ENCODE assay signal across 17 cellular contexts in genomic region chr1:151405167-151405951, GRCh38. TPM values are rescaled to one million over a fixed set of nuclear protein-coding genes. Genes with fewer than 3 reads are reported as not detected.
DNase-seq lines count a peak whose midpoint lies in the region; ATAC-seq lines count a peak whose summit lies in the region.
"Had no signal": no experiment of that assay in that cellular context is flagged by ENCODE, and none has a peak within 500 bp of the region (broad histone marks: within the 10 kb centered on the region; RNA-seq: fewer than 3 reads in every experiment).

No MANE protein-coding gene starts in this region.

- no peaks in the 10 kb centered on the region for H3K27me3 Mint-ChIP-seq in stimulated activated naive CD8-positive, alpha-beta T cell treated with anti-CD3 and anti-CD28 coated beads, Interleukin-15, amount 100 ng/mL, for 72 hours
- H3K27me3 Mint-ChIP-seq in activated T-helper 17 cell treated with anti-CD3 and anti-CD28 coated beads, Interleukin-2, amount 50 U/mL, for 72 hours, result no peaks in the 10 kb centered on the region
- H3K27me3 Mint-ChIP-seq: activated CD4-positive, alpha-beta T cell treated with anti-CD3 and anti-CD28 coated beads, Interleukin-2, amount 10 ng/mL, durations not matched to agents 7 days and 5 days had no signal

- peak overlapping the region; percentile 3 for H3K27ac ChIP-seq in right cardiac atrium (ENCODE audit: low read length)
- H3K27ac ChIP-seq: epithelial cell of prostate, foreskin keratinocyte, testis had no signal

- peak; percentile 7 for ATAC-seq in stimulated activated naive CD8-positive, alpha-beta T cell treated with anti-CD3 and anti-CD28 coated beads, Interleukin-15, amount 100 ng/mL, for 72 hours
- ATAC-seq in stimulated activated naive CD8-positive, alpha-beta T cell treated with anti-CD3 and anti-CD28 coated beads, Interleukin-15, Interleukin-2, amounts not matched to agents 100 U/mL and 50 U/mL, for 24 hours, result no peak
- peak; percentile 14 for ATAC-seq in activated T-helper 17 cell treated with anti-CD3 and anti-CD28 coated beads, Interleukin-2, amount 50 U/mL, for 72 hours (replicated peaks)
- ATAC-seq in right cardiac atrium (peak; percentile 50 to 71), GM21390 (IDR thresholded peaks at IDR 0.05; ENCODE audit: unreplicated experiment) (no peak)
- ATAC-seq: foreskin keratinocyte had no signal

- 76% methylated on average over 14 of the region's 14 CpGs for whole genome bisulfite sequencing in right cardiac atrium

- DNase-seq in stimulated activated naive CD8-positive, alpha-beta T cell treated with anti-CD3 and anti-CD28 coated beads, Interleukin-15, amount 100 ng/mL, for 72 hours, result no peak
- no peak for DNase-seq in stimulated activated naive CD8-positive, alpha-beta T cell treated with anti-CD3 and anti-CD28 coated beads, Interleukin-15, Interleukin-2, amounts not matched to agents 100 U/mL and 50 U/mL, for 24 hours
- DNase-seq in right cardiac atrium (peak in 1 of 3 donors; percentile 52), globus pallidus (ENCODE audit: low spot score) (no peak), NCI-H2107 (lab: John Stamatoyannopoulos, UW) (no peak)
- DNase-seq: activated CD4-positive, alpha-beta T cell treated with anti-CD3 and anti-CD28 coated beads, Interleukin-2, amount 10 ng/mL, durations not matched to agents 7 days and 5 days; activated naive CD4-positive, alpha-beta T cell treated with anti-CD3 and anti-CD28 coated beads for 36 hours; activated T-cell treated with anti-CD3 and anti-CD28 coated beads, Interleukin-2, amount 50 U/mL, for 1 hour; COR-L47; foreskin keratinocyte; NCI-H1417; NCI-H524; SHP77; testis had no signal

- no peak overlapping the region for H3K4me3 Mint-ChIP-seq in stimulated activated naive CD8-positive, alpha-beta T cell treated with anti-CD3 and anti-CD28 coated beads, Interleukin-15, amount 100 ng/mL, for 72 hours
- no peak overlapping the region for H3K4me3 Mint-ChIP-seq in activated T-helper 17 cell treated with anti-CD3 and anti-CD28 coated beads, Interleukin-2, amount 50 U/mL, for 72 hours
- H3K4me3 Mint-ChIP-seq: activated CD4-positive, alpha-beta T cell treated with anti-CD3 and anti-CD28 coated beads, Interleukin-2, amount 10 ng/mL, durations not matched to agents 7 days and 5 days; activated naive CD4-positive, alpha-beta T cell treated with anti-CD3 and anti-CD28 coated beads for 36 hours had no signal

- peaks cover 100% of the 10 kb centered on the region for H3K36me3 Mint-ChIP-seq in activated T-helper 17 cell treated with anti-CD3 and anti-CD28 coated beads, Interleukin-2, amount 50 U/mL, for 72 hours (ENCODE audit: low read depth)

- H3K9me3 Mint-ChIP-seq in stimulated activated naive CD8-positive, alpha-beta T cell treated with anti-CD3 and anti-CD28 coated beads, Interleukin-15, amount 100 ng/mL, for 72 hours, result no peaks in the 10 kb centered on the region
- H3K9me3 Mint-ChIP-seq in activated T-helper 17 cell treated with anti-CD3 and anti-CD28 coated beads, Interleukin-2, amount 50 U/mL, for 72 hours, result no peaks in the 10 kb centered on the region
- H3K9me3 Mint-ChIP-seq: activated CD4-positive, alpha-beta T cell treated with anti-CD3 and anti-CD28 coated beads, Interleukin-2, amount 10 ng/mL, durations not matched to agents 7 days and 5 days; activated naive CD4-positive, alpha-beta T cell treated with anti-CD3 and anti-CD28 coated beads for 36 hours had no signal

- H3K27me3 ChIP-seq in right cardiac atrium (ENCODE audit: control insufficient read depth, insufficient read depth), result no peaks in the 10 kb centered on the region
- H3K27me3 ChIP-seq: foreskin keratinocyte, testis had no signal

- H3K4me3 ChIP-seq in right cardiac atrium (ENCODE audit: low read length), result no peak overlapping the region
- H3K4me3 ChIP-seq: testis had no signal

- H3K9me3 ChIP-seq in right cardiac atrium (ENCODE audit: control insufficient read depth, low read length), result no peaks in the 10 kb centered on the region
- H3K9me3 ChIP-seq: testis had no signal

- H3K4me1 Mint-ChIP-seq in stimulated activated naive CD8-positive, alpha-beta T cell treated with anti-CD3 and anti-CD28 coated beads, Interleukin-15, amount 100 ng/mL, for 72 hours, result peaks cover 31% of the 10 kb centered on the region
- peaks cover 27% of the 10 kb centered on the region for H3K4me1 Mint-ChIP-seq in activated T-helper 17 cell treated with anti-CD3 and anti-CD28 coated beads, Interleukin-2, amount 50 U/mL, for 72 hours

- H3K4me1 ChIP-seq in right cardiac atrium (ENCODE audit: control insufficient read depth, insufficient read depth, low read length), result no peaks in the 10 kb centered on the region

- peak overlapping the region in 1 of 2 donors; percentile 5 for H3K27ac Mint-ChIP-seq in stimulated activated naive CD8-positive, alpha-beta T cell treated with anti-CD3 and anti-CD28 coated beads, Interleukin-15, amount 100 ng/mL, for 72 hours
- H3K27ac Mint-ChIP-seq in activated T-helper 17 cell treated with anti-CD3 and anti-CD28 coated beads, Interleukin-2, amount 50 U/mL, for 72 hours, result peak overlapping the region; percentile 66
- H3K27ac Mint-ChIP-seq: activated CD4-positive, alpha-beta T cell treated with anti-CD3 and anti-CD28 coated beads, Interleukin-2, amount 10 ng/mL, durations not matched to agents 7 days and 5 days; activated naive CD4-positive, alpha-beta T cell treated with anti-CD3 and anti-CD28 coated beads for 36 hours had no signal

- intact Hi-C loops in right cardiac atrium (cut with DNase I), result loop anchor here in 2 of 4 donors (10.0 kb wide), 2 partner anchors 61 to 101 kb away; partner anchors contain the start of gene RFX5 (in 1 of the 2)

RNA-seq across cellular contexts. Expression of gene PSMB4, which starts 6.0 kb away (rescaled TPM):
- 100 to 1,000 TPM; 329 to 417 TPM for total RNA-seq in activated T-helper 17 cell treated with anti-CD3 and anti-CD28 coated beads, Interleukin-2, amount 50 U/mL, for 72 hours
- total RNA-seq in right cardiac atrium, result 100 to 1,000 TPM; 171 to 204 (median 188) TPM
- 344 TPM for polyA plus RNA-seq in right cardiac atrium

RNA-seq across cellular contexts. Expression of gene SELENBP1, which starts 32.9 kb away (rescaled TPM):
- not detected for total RNA-seq in activated T-helper 17 cell treated with anti-CD3 and anti-CD28 coated beads, Interleukin-2, amount 50 U/mL, for 72 hours
- total RNA-seq in right cardiac atrium, result 10 to 100 TPM; 31.1 to 65.9 (median 58.5) TPM
- 48.5 TPM for polyA plus RNA-seq in right cardiac atrium
- total RNA-seq: activated CD4-positive, alpha-beta T cell treated with anti-CD3 and anti-CD28 coated beads, Interleukin-2, amount 10 ng/mL, durations not matched to agents 7 days and 5 days; activated naive CD4-positive, alpha-beta T cell treated with anti-CD3 and anti-CD28 coated beads for 36 hours had no signal

RNA-seq across cellular contexts. Expression of gene POGZ, which starts 53.9 kb away (rescaled TPM):
- total RNA-seq in activated T-helper 17 cell treated with anti-CD3 and anti-CD28 coated beads, Interleukin-2, amount 50 U/mL, for 72 hours, result 10 to 100 TPM; 87.5 to 93.4 TPM
- total RNA-seq in right cardiac atrium, result 10 to 100 TPM; 50.4 to 60.4 (median 52.2) TPM
- 21.8 TPM for polyA plus RNA-seq in right cardiac atrium

RNA-seq across cellular contexts. Expression of gene RFX5, which starts 58.3 kb away (rescaled TPM):
- 10 to 100 TPM; 48.0 to 86.0 TPM for total RNA-seq in activated T-helper 17 cell treated with anti-CD3 and anti-CD28 coated beads, Interleukin-2, amount 50 U/mL, for 72 hours
- 10 to 100 TPM; 20.3 to 23.1 (median 21.6) TPM for total RNA-seq in right cardiac atrium
- polyA plus RNA-seq in right cardiac atrium, result 13.7 TPM

Comparison
In these comparisons a context has a peak if more than half of its experiments do, and no peak if none do; other contexts are left out.
1. ATAC-seq: peak in stimulated activated naive CD8-positive, alpha-beta T cell treated with anti-CD3 and anti-CD28 coated beads, Interleukin-15, amount 100 ng/mL, for 72 hours (single experiment), activated T-helper 17 cell treated with anti-CD3 and anti-CD28 coated beads, Interleukin-2, amount 50 U/mL, for 72 hours (single experiment) and right cardiac atrium (2 of 2); none in stimulated activated naive CD8-positive, alpha-beta T cell treated with anti-CD3 and anti-CD28 coated beads, Interleukin-15, Interleukin-2, amounts not matched to agents 100 U/mL and 50 U/mL, for 24 hours (single experiment) and GM21390 (single experiment).
2. RNA of gene SELENBP1, which starts 32.9 kb away (total RNA-seq): 31.1 to 65.9 TPM in right cardiac atrium; not detected in activated T-helper 17 cell treated with anti-CD3 and anti-CD28 coated beads, Interleukin-2, amount 50 U/mL, for 72 hours; every median in the first group is over 10 times any median in the second.